8 cellular contexts compared by ENCODE assay signal in genomic region chr19:55279773-55280643, GRCh38. TPM values are rescaled to one million over a fixed set of nuclear protein-coding genes. Genes with fewer than 3 reads are reported as not detected.
DNase-seq lines count a peak whose midpoint lies in the region; ATAC-seq and TF ChIP-seq lines count a peak whose summit lies in the region.

A gene with protein sequence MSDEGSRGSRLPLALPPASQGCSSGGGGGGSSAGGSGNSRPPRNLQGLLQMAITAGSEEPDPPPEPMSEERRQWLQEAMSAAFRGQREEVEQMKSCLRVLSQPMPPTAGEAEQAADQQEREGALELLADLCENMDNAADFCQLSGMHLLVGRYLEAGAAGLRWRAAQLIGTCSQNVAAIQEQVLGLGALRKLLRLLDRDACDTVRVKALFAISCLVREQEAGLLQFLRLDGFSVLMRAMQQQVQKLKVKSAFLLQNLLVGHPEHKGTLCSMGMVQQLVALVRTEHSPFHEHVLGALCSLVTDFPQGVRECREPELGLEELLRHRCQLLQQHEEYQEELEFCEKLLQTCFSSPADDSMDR (minus strand): TSS chr19:55280110. CDS start chr19:55279608, 502 bp downstream.

- 0 out of 2 replicates have a peak, but pooled peaks cover 3% of the 10 kb centered on the region for H3K4me1 ChIP-seq in BE2C

- peak within 1 kb of the TSS; percentile 92 for H3K27ac Mint-ChIP-seq in dendritic cell treated with granulocyte-macrophage colony-stimulating factor and Interleukin-4, amounts not matched to agents 40 ng/mL and 50 ng/mL, for 4 days

- peak within 1 kb of the TSS; percentile 91 for H3K4me3 Mint-ChIP-seq in dendritic cell treated with granulocyte-macrophage colony-stimulating factor and Interleukin-4, amounts not matched to agents 40 ng/mL and 50 ng/mL, for 4 days

- DNase-seq in BE2C (peak; percentile 96), NCI-H748 (lab: John Stamatoyannopoulos, UW; ENCODE audit: unreplicated experiment) (peak; percentile 99), left lobe of liver (ENCODE audit: low spot score) (peak; percentile 97)
- DNase-seq in activated CD4-positive, alpha-beta T cell treated with anti-CD3 and anti-CD28 coated beads, Interleukin-2, amount 50 U/mL, for 1 hour = peak; percentile 95
- peak; percentile 90 for DNase-seq in stimulated activated CD4-positive, alpha-beta T cell treated with anti-CD3 and anti-CD28 coated beads, Interleukin-2, amount 100 ng/mL, for 4 hours (ENCODE audit: low read depth)

- H3K36me3 Mint-ChIP-seq in dendritic cell treated with granulocyte-macrophage colony-stimulating factor and Interleukin-4, amounts not matched to agents 40 ng/mL and 50 ng/mL, for 4 days (ENCODE audit: low read depth) = peaks cover 24% of the 10 kb centered on the region

- ATAC-seq in GM19324 (IDR thresholded peaks at IDR 0.05; ENCODE audit: low FRiP score, unreplicated experiment) (peak; percentile 77), HG03520 (IDR thresholded peaks at IDR 0.05; ENCODE audit: unreplicated experiment) (peak; percentile 69), left lobe of liver (peak; percentile 96)

- intact Hi-C loops in dendritic cell treated with granulocyte-macrophage colony-stimulating factor and Interleukin-4, amounts not matched to agents 40 ng/mL and 50 ng/mL, for 4 days (cut with micrococcal nuclease) = loop anchor here (1.0 kb wide), 1 partner anchor 21 kb away; the partner anchor contains the start of gene PPP6R1

- no peaks in the 10 kb centered on the region for H3K9me3 ChIP-seq in BE2C

- peak within 1 kb of the TSS; percentile 96 for H3K4me3 ChIP-seq in BE2C (ENCODE audit: low read depth, low read length)

- H3K9me3 Mint-ChIP-seq in dendritic cell treated with granulocyte-macrophage colony-stimulating factor and Interleukin-4, amounts not matched to agents 40 ng/mL and 50 ng/mL, for 4 days = no peaks in the 10 kb centered on the region

- no peak for TF ChIP-seq CTCF in BE2C (IDR thresholded peaks at IDR 0.05; ENCODE audit: low read depth, low read length)

- peaks cover 14% of the 10 kb centered on the region for H3K27me3 Mint-ChIP-seq in dendritic cell treated with granulocyte-macrophage colony-stimulating factor and Interleukin-4, amounts not matched to agents 40 ng/mL and 50 ng/mL, for 4 days

- peaks cover 34% of the 10 kb centered on the region for H3K4me1 Mint-ChIP-seq in dendritic cell treated with granulocyte-macrophage colony-stimulating factor and Interleukin-4, amounts not matched to agents 40 ng/mL and 50 ng/mL, for 4 days (ENCODE audit: low read depth)

- H3K36me3 ChIP-seq in BE2C = peaks cover 4% of the 10 kb centered on the region; the same call in 1 of the 2 replicates

- H3K27me3 ChIP-seq in BE2C = no peaks in the 10 kb centered on the region

RNA-seq across cellular contexts. Expression of the gene that starts here (rescaled TPM):
- 132 TPM for polyA plus RNA-seq in BE2C (2012; ENCODE audit: insufficient read depth, insufficient read length, low read depth)
- 15.7 TPM for total RNA-seq in left lobe of liver

Comparison
In these comparisons a context has a peak if more than half of its experiments do, and no peak if none do; other contexts are left out.
1. Peak in every context shown above with its lines: DNase-seq, ATAC-seq and H3K4me3 ChIP-seq.